ENCODE assay signal across 9 cellular contexts in the genomic region with DNA sequence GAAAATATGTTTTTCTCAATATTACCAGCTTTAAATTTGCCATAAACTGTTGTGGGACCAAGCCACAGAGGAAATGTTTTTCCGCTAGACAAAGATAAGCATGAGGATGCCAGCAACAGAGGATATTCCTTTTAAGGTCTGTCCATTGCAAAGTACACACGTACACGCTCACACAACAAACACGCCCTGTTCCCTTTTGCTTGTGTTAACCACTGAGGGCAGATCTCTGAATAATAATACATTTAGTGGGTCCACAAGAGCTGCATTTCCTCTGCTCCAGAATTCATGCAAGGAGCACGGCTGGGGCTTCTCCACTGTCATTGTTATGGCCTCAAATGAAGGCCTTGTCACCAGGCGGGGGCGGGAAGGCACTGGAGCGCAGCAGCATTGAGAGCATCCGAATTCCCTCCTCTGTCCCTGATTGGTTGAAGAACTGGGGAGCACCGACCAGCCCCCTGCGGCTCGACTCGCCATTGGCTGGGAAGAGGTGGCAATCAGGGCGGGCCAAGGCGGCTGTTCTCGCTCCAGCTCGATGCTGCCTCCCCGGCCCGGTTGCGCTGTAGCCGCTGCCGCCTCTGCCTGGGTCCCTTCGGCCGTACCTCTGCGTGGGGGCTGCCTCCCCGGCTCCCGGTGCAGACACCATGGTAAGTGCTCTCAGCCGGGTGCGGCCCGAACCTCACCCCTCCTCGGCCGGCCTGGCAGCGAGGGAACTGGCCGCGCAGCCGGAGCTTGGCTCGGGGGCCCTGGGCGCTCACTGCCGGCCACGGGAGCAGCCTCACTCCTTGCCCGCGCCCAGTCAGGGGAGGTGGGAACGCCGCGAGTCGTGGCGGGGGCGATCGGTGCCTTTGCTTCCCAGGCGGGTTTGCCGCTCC. TPM values are rescaled to one million over a fixed set of nuclear protein-coding genes. Genes with fewer than 3 reads are reported as not detected.
DNase-seq lines count a peak whose midpoint lies in the region; ATAC-seq and TF ChIP-seq lines count a peak whose summit lies in the region.
"Had no signal": no experiment of that assay in that cellular context is flagged by ENCODE, and none has a peak within 500 bp of the region (broad histone marks: within the 10 kb centered on the region; RNA-seq: fewer than 3 reads in every experiment).

GUCY1B1 (plus strand) TSS at position 522 of the 872 bp plus-strand sequence; CDS start at position 642, 120 bp downstream.

- TF ChIP-seq CTCF in 22Rv1 (IDR thresholded peaks at IDR 0.05) (peak; percentile 73), esophagus squamous epithelium (IDR thresholded peaks at IDR 0.05) (peak in 4 of 6 experiments; percentile 5 to 32 (median 27))

- peak in 1 of 4 donors; percentile 51 for TF ChIP-seq POLR2A in esophagus squamous epithelium (IDR thresholded peaks at IDR 0.05)

- H3K4me3 ChIP-seq in esophagus squamous epithelium (peak within 1 kb of the TSS; percentile 51 to 83 (median 70)), mucosa of stomach (ENCODE audit: low read length) (peak within 1 kb of the TSS; percentile 36)

- ATAC-seq in GM18511 (IDR thresholded peaks at IDR 0.05; ENCODE audit: unreplicated experiment) (peak; percentile 95), HG03025 (IDR thresholded peaks at IDR 0.05; ENCODE audit: low FRiP score, unreplicated experiment) (peak; percentile 96)
- ATAC-seq: HCT116 had no signal

- H3K4me1 ChIP-seq in esophagus squamous epithelium (peaks cover 4 to 23% (median 13%) of the 10 kb centered on the region in 3 donors), mucosa of stomach (ENCODE audit: control insufficient read depth, insufficient read depth, low read length) (no peaks in the 10 kb centered on the region)

- H3K27ac ChIP-seq in 22Rv1 (peak within 1 kb of the TSS; percentile 34; the same call in 1 of the 2 replicates), esophagus squamous epithelium (peak within 1 kb of the TSS; percentile 79 to 94 (median 87))

- H3K27me3 ChIP-seq in esophagus squamous epithelium (peaks cover 0 to 18% (median 0%) of the 10 kb centered on the region in 4 donors), mucosa of stomach (ENCODE audit: control insufficient read depth, insufficient read depth, low read length) (peaks cover 27% of the 10 kb centered on the region)

- intact Hi-C loops in esophagus squamous epithelium (cut with DNase I) = no loop called here

- peak within 1 kb of the TSS; percentile 34 for H3K9ac ChIP-seq in mucosa of stomach (ENCODE audit: low read length)

- H3K9me3 ChIP-seq in esophagus squamous epithelium (no peaks in the 10 kb centered on the region), mucosa of stomach (ENCODE audit: control insufficient read depth, low read length) (no peaks in the 10 kb centered on the region)

- DNase-seq in NCI-H82 treated with DMSO at 0.1 percent for 48 hours (lab: John Stamatoyannopoulos, UW; ENCODE audit: unreplicated experiment) (peak; percentile 55), activated T-helper 1 cell treated with Interleukin-2 at 50 U/mL for 16 hours (ENCODE audit: low read depth) (peak; percentile 22), esophagus squamous epithelium (lab: John Stamatoyannopoulos, UW) (peak; percentile 43)
- peak; percentile 23 to 44 for DNase-seq in stimulated activated CD8-positive, alpha-beta memory T cell treated with anti-CD3 and anti-CD28 coated beads, Interleukin-7, amount 100 ng/mL, for 1 hour (ENCODE audit: low read depth in 2 of 2)

- WGBS in esophagus squamous epithelium, 2 donors = 54 to 67% methylated on average over 4 to 5 of the region's 51 CpGs

- H3K36me3 ChIP-seq in esophagus squamous epithelium (no peaks in the 10 kb centered on the region), mucosa of stomach (ENCODE audit: control insufficient read depth, insufficient read depth, low read length) (no peaks in the 10 kb centered on the region)

RNA-seq across cellular contexts. Expression of gene GUCY1B1, which starts in this region (rescaled TPM):
- total RNA-seq in esophagus squamous epithelium = 1 to 10 TPM; 1.4 to 7.4 (median 3.6) TPM

Comparison
In these comparisons a context has a peak if more than half of its experiments do, and no peak if none do; other contexts are left out.
1. Peak in every context shown above with its lines: DNase-seq, ATAC-seq, H3K4me3 ChIP-seq and H3K27ac ChIP-seq.